8 cellular contexts compared by ENCODE assay signal in the genomic region with DNA sequence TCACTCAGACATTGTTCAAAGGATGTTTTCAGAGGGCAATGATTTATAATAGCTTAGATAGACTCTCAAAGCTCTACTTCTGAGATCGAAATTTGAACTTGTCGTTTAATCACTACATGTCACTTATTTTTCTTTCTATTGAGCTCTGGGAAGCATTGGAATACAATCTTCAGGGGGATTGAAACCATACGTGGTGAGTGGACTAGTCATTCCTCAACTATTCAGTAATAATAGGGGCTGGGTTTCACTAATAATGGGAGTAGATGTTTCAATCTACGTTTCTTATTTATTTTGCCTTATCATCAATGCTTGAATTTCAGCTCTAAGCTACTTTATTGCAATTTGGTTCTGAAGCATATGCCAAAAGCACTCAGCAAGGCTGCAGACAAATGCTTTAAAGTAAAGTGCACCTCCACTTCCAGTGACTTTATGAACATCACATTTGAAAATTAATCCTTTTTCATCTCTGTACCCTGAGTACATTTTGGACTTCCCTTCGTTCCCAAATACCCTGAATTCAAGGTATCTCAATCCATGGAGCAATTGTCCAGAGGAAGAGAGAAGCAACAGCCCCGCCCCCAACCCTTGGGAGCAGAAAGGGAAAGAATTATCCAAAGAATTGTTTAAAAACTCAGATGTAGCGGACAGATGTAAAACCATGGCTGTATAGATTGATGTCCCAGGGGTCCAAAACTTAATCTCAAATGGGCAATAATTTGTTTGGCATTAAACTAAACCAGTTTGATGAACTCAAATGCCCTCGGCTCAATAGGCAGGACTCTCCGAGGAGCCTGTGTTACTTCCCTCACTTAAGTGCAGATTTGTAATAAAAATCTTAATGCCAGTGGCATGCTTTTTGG.
DNase-seq lines count a peak whose midpoint lies in the region; ATAC-seq and TF ChIP-seq lines count a peak whose summit lies in the region.

No MANE protein-coding gene starts in this region.

- no peaks in the 10 kb centered on the region for H3K9me3 Mint-ChIP-seq in activated T-cell treated with anti-CD3 and anti-CD28 coated beads, Interleukin-2, amount 50 U/mL, for 24 hours

- H3K4me3 Mint-ChIP-seq in activated T-cell treated with anti-CD3 and anti-CD28 coated beads, Interleukin-2, amount 50 U/mL, for 24 hours, result peak overlapping the region; percentile 86

- no peak for DNase-seq in activated T-cell treated with anti-CD3 and anti-CD28 coated beads, Interleukin-2, amount 50 U/mL, for 24 hours
- no peak for DNase-seq in activated T-cell treated with anti-CD3 and anti-CD28 coated beads, Interleukin-2, amount 50 U/mL, for 1 hour
- DNase-seq in NCI-H446 (lab: John Stamatoyannopoulos, UW), result peak; percentile 56 to 72
- peak; percentile 26 to 68 (median 47) for DNase-seq in body of pancreas
- peak; percentile 70 for DNase-seq in inferior parietal cortex (ENCODE audit: extremely low spot score)
- no peak for DNase-seq in smooth muscle cell (lab: John Stamatoyannopoulos, UW; ENCODE audit: unreplicated experiment)
- no peak for DNase-seq in GM10266 (ENCODE audit: extremely low spot score)
- no peak for DNase-seq in Ammon's horn (ENCODE audit: low spot score)

- H3K9me3 ChIP-seq in body of pancreas (no peaks in the 10 kb centered on the region), smooth muscle cell (replicated peaks; ENCODE audit: low read depth) (no peaks in the 10 kb centered on the region)

- peak overlapping the region; percentile 61 for H3K9ac ChIP-seq in smooth muscle cell (ENCODE audit: low read depth)

- peak overlapping the region; percentile 82 for H2AFZ ChIP-seq in smooth muscle cell (ENCODE audit: low read depth)

- H4K20me1 ChIP-seq in smooth muscle cell (ENCODE audit: low read depth), result peaks cover 17% of the 10 kb centered on the region

- peaks cover 4% of the 10 kb centered on the region for H3F3A ChIP-seq in smooth muscle cell (ENCODE audit: low read depth)

- H3K4me3 ChIP-seq in body of pancreas, result no peak overlapping the region
- peak overlapping the region; percentile 78 for H3K4me3 ChIP-seq in smooth muscle cell

- peaks cover 22% of the 10 kb centered on the region for H3K36me3 Mint-ChIP-seq in activated T-cell treated with anti-CD3 and anti-CD28 coated beads, Interleukin-2, amount 50 U/mL, for 24 hours (ENCODE audit: low read depth)

- H3K4me1 ChIP-seq in body of pancreas, result peaks cover 23% of the 10 kb centered on the region
- peaks cover 4% of the 10 kb centered on the region for H3K4me1 ChIP-seq in smooth muscle cell (ENCODE audit: low read depth)

- peak overlapping the region; percentile 85 for H3K4me2 ChIP-seq in smooth muscle cell

- peaks cover 15% of the 10 kb centered on the region for H3K79me2 ChIP-seq in smooth muscle cell (ENCODE audit: low read depth)

- H3K27ac ChIP-seq in body of pancreas (peak overlapping the region; percentile 83 to 99 (median 98)), smooth muscle cell (ENCODE audit: low read depth) (peak overlapping the region; percentile 75)

- intact Hi-C loops in body of pancreas (cut with DNase I), result no loop called here

- 22 to 24% methylated on average over 9 of the region's 9 CpGs for WGBS in body of pancreas, 2 donors
- WGBS in smooth muscle cell (ENCODE audit: low lambda C conversion rate), result 25% methylated on average over 9 of the region's 9 CpGs

- no peak for TF ChIP-seq POLR2A in body of pancreas (IDR thresholded peaks at IDR 0.05)

- H3K4me1 Mint-ChIP-seq in activated T-cell treated with anti-CD3 and anti-CD28 coated beads, Interleukin-2, amount 50 U/mL, for 24 hours (ENCODE audit: low read depth), result peaks cover 36% of the 10 kb centered on the region

- TF ChIP-seq CTCF in body of pancreas (IDR thresholded peaks at IDR 0.05), result no peak
- no peak for TF ChIP-seq CTCF in smooth muscle cell (IDR thresholded peaks at IDR 0.05; ENCODE audit: borderline replicate concordance, insufficient read depth, poor library complexity, severe bottlenecking)
- no peak for TF ChIP-seq CTCF in GM10266 (IDR thresholded peaks at IDR 0.05; ENCODE audit: control insufficient read depth, insufficient read depth, low read depth, missing control alignments)

- no peak for ATAC-seq in body of pancreas

- H3K27ac Mint-ChIP-seq in activated T-cell treated with anti-CD3 and anti-CD28 coated beads, Interleukin-2, amount 50 U/mL, for 24 hours, result peak overlapping the region; percentile 96

- H3K27me3 ChIP-seq in body of pancreas (no peaks in the 10 kb centered on the region), smooth muscle cell (ENCODE audit: low read depth) (no peaks in the 10 kb centered on the region)

- H3K36me3 ChIP-seq in body of pancreas (replicated peaks in 1 of 2; ENCODE audit: insufficient read depth in 1 of 2, low read depth in 2 of 2), result no peaks in the 10 kb centered on the region
- no peaks in the 10 kb centered on the region for H3K36me3 ChIP-seq in smooth muscle cell (ENCODE audit: low read depth)

- no peaks in the 10 kb centered on the region for H3K27me3 Mint-ChIP-seq in activated T-cell treated with anti-CD3 and anti-CD28 coated beads, Interleukin-2, amount 50 U/mL, for 24 hours

Comparison
In these comparisons a context has a peak if more than half of its experiments do, and no peak if none do; other contexts are left out.
1. DNase-seq: peak in NCI-H446 (2 of 2), body of pancreas (4 of 4) and inferior parietal cortex (single experiment); none in activated T-cell treated with anti-CD3 and anti-CD28 coated beads, Interleukin-2, amount 50 U/mL, for 24 hours (single experiment), activated T-cell treated with anti-CD3 and anti-CD28 coated beads, Interleukin-2, amount 50 U/mL, for 1 hour (single experiment), smooth muscle cell (single experiment), GM10266 (single experiment) and Ammon's horn (single experiment).